ENCODE assay signal across 8 cellular contexts in genomic region chr11:61956191-61957027, GRCh38. TPM values are rescaled to one million over a fixed set of nuclear protein-coding genes. Genes with fewer than 3 reads are reported as not detected.
DNase-seq lines count a peak whose midpoint lies in the region; ATAC-seq and TF ChIP-seq lines count a peak whose summit lies in the region.

No MANE protein-coding gene starts in this region.

- TF ChIP-seq RAD21 in SK-N-SH (IDR thresholded peaks at IDR 0.05; ENCODE audit: low read length): no peak

- peaks cover 0 to 8% (median 0%) of the 10 kb centered on the region in 8 donors for H3K9me3 Mint-ChIP-seq in CD4-positive, alpha-beta memory T cell
- no peaks in the 10 kb centered on the region for H3K9me3 Mint-ChIP-seq in WTC11

- no peak overlapping the region for H3K4me3 ChIP-seq in CD4-positive, alpha-beta memory T cell (ENCODE audit: low read length in 2 of 2)
- H3K4me3 ChIP-seq in right cardiac atrium (ENCODE audit: low read length) (peak overlapping the region; percentile 31), SJCRH30 (no peak overlapping the region), SK-N-SH (ENCODE audit: low read depth in 2 of 2, low read length in 1 of 2) (no peak overlapping the region), mammary epithelial cell (replicated peaks in 1 of 3; ENCODE audit: insufficient read depth in 1 of 3, low read depth in 2 of 3, low read length in 3 of 3) (no peak overlapping the region)

- H2AFZ ChIP-seq in SK-N-SH (ENCODE audit: low read depth) (no peak overlapping the region), mammary epithelial cell (ENCODE audit: low read depth, low read length) (no peak overlapping the region)

- H3K4me2 ChIP-seq in SK-N-SH: no peak overlapping the region
- H3K4me2 ChIP-seq in mammary epithelial cell (ENCODE audit: insufficient read depth, low read depth, low read length): no peak overlapping the region

- TF ChIP-seq EP300 in SK-N-SH (IDR thresholded peaks at IDR 0.05; ENCODE audit: borderline replicate concordance in 1 of 2, low read depth in 1 of 2, low read length in 1 of 2): no peak

- peak overlapping the region in 3 of 7 donors; percentile 31 to 84 (median 35) for H3K27ac Mint-ChIP-seq in CD4-positive, alpha-beta memory T cell
- peak overlapping the region; percentile 36; the same call in 1 of the 2 replicates for H3K27ac Mint-ChIP-seq in WTC11

- no peaks in the 10 kb centered on the region for H3K9me3 ChIP-seq in CD4-positive, alpha-beta memory T cell (ENCODE audit: control insufficient read depth in 1 of 2, low read length in 2 of 2)
- no peaks in the 10 kb centered on the region for H3K9me3 ChIP-seq in right cardiac atrium (ENCODE audit: control insufficient read depth, low read length)
- no peaks in the 10 kb centered on the region for H3K9me3 ChIP-seq in SJCRH30 (replicated peaks)
- H3K9me3 ChIP-seq in SK-N-SH: no peaks in the 10 kb centered on the region
- no peaks in the 10 kb centered on the region for H3K9me3 ChIP-seq in mammary epithelial cell (replicated peaks; ENCODE audit: insufficient read depth, low read length)

- POLR2A ChIA-PET in CD4-positive, alpha-beta memory T cell (lab: Charles Lee; ENCODE audit: partially characterized antibody): no interaction called here
- POLR2A ChIA-PET in WTC11 (lab: Charles Lee): no interaction called here
- POLR2A ChIA-PET in SK-N-SH (lab: Yijun Ruan, JAX): interaction anchor here (4.1 kb wide), 1 partner anchor 11 kb away, joined by 17 read pairs; the partner anchor contains the start of gene FTH1

- peaks cover 2 to 5% of the 10 kb centered on the region in 2 donors for H3K27me3 Mint-ChIP-seq in CD4-positive, alpha-beta memory T cell
- peaks cover 26% of the 10 kb centered on the region for H3K27me3 Mint-ChIP-seq in WTC11 (ENCODE audit: low read depth)

- H3K4me3 Mint-ChIP-seq in CD4-positive, alpha-beta memory T cell: peak overlapping the region in 7 of 8 donors; percentile 6 to 65 (median 43)
- H3K4me3 Mint-ChIP-seq in WTC11: peak overlapping the region; percentile 68

- ATAC-seq in WTC11 (no peak), right cardiac atrium (no peak)

- dilution Hi-C loops in mammary epithelial cell (cut with HindIII; ENCODE audit: low sequenced_read_pairs): no loop called here

- peaks cover 6% of the 10 kb centered on the region for H3K27me3 ChIP-seq in CD4-positive, alpha-beta memory T cell (ENCODE audit: insufficient read depth, low read length)
- H3K27me3 ChIP-seq in right cardiac atrium (ENCODE audit: control insufficient read depth, insufficient read depth) (no peaks in the 10 kb centered on the region), SJCRH30 (no peaks in the 10 kb centered on the region), SK-N-SH (ENCODE audit: insufficient read depth) (no peaks in the 10 kb centered on the region), mammary epithelial cell (ENCODE audit: insufficient read depth, low read length) (no peaks in the 10 kb centered on the region)

- no peaks in the 10 kb centered on the region for H3K79me2 ChIP-seq in SK-N-SH (ENCODE audit: insufficient read depth)
- H3K79me2 ChIP-seq in mammary epithelial cell (ENCODE audit: insufficient read depth, low read length): no peaks in the 10 kb centered on the region

- no peak for TF ChIP-seq CTCF in WTC11 (IDR thresholded peaks at IDR 0.05)
- no peak for TF ChIP-seq CTCF in SK-N-SH (IDR thresholded peaks at IDR 0.05)
- TF ChIP-seq CTCF in mammary epithelial cell (conservative IDR thresholded peaks at IDR 0.05 in 1 of 2, IDR thresholded peaks at IDR 0.05 in 1 of 2; ENCODE audit: extremely low read depth in 1 of 2, insufficient read depth in 1 of 2, low read depth in 1 of 2, low read length in 2 of 2): no peak

- H3K9me2 ChIP-seq in SK-N-SH: no peaks in the 10 kb centered on the region

- H3K27ac ChIP-seq in CD4-positive, alpha-beta memory T cell (ENCODE audit: low read depth, low read length): no peak overlapping the region
- H3K27ac ChIP-seq in right cardiac atrium (ENCODE audit: low read length) (peak overlapping the region; percentile 8), SJCRH30 (no peak overlapping the region), SK-N-SH (ENCODE audit: low read depth in 2 of 2, low read length in 1 of 2) (no peak overlapping the region), mammary epithelial cell (ENCODE audit: insufficient read depth, low read depth, low read length) (no peak overlapping the region)

- peak in 1 of 5 donors; percentile 17 for DNase-seq in CD4-positive, alpha-beta memory T cell
- DNase-seq in WTC11 (ENCODE audit: low spot score): no peak
- no peak for DNase-seq in right cardiac atrium
- peak; percentile 5 for DNase-seq in retina
- DNase-seq in SJCRH30: no peak
- no peak for DNase-seq in SK-N-SH
- no peak for DNase-seq in posterior cingulate gyrus
- DNase-seq in mammary epithelial cell: no peak

- no peaks in the 10 kb centered on the region for H4K20me1 ChIP-seq in SK-N-SH (ENCODE audit: insufficient read depth)
- H4K20me1 ChIP-seq in mammary epithelial cell (ENCODE audit: insufficient read depth, low read length): no peaks in the 10 kb centered on the region

- H3K36me3 Mint-ChIP-seq in CD4-positive, alpha-beta memory T cell: no peaks in the 10 kb centered on the region
- no peaks in the 10 kb centered on the region for H3K36me3 Mint-ChIP-seq in WTC11

- H3K4me1 ChIP-seq in CD4-positive, alpha-beta memory T cell (ENCODE audit: insufficient read depth, low read length): peaks cover 10% of the 10 kb centered on the region
- H3K4me1 ChIP-seq in right cardiac atrium (ENCODE audit: control insufficient read depth, insufficient read depth, low read length) (peaks cover 5% of the 10 kb centered on the region), SJCRH30 (no peaks in the 10 kb centered on the region), SK-N-SH (ENCODE audit: control insufficient read depth in 1 of 2, insufficient read depth in 2 of 2, low read depth in 1 of 2, low read length in 1 of 2) (no peaks in the 10 kb centered on the region), mammary epithelial cell (ENCODE audit: insufficient read depth, low read length) (peaks cover 19% of the 10 kb centered on the region)

- BruUV-seq in mammary epithelial cell (replicated peaks; lab: Mats Ljungman, UMichigan): no TSS peak

- no peak overlapping the region for H3K9ac ChIP-seq in SK-N-SH
- H3K9ac ChIP-seq in mammary epithelial cell (ENCODE audit: insufficient read depth, low read length): no peak overlapping the region

- no peaks in the 10 kb centered on the region for H3F3A ChIP-seq in SK-N-SH (replicated peaks; ENCODE audit: insufficient read depth)

- intact Hi-C loops in CD4-positive, alpha-beta memory T cell (cut with micrococcal nuclease): no loop called here
- intact Hi-C loops in right cardiac atrium (cut with DNase I) (loop anchor here in 1 of 4 donors (10.0 kb wide), 1 partner anchor 98 kb away; no protein-coding TSS in a partner anchor), posterior cingulate gyrus (cut with DNase I) (no loop called here), mammary epithelial cell (cut with micrococcal nuclease) (no loop called here)

- 92% methylated on average over 21 of the region's 21 CpGs for WGBS in right cardiac atrium
- WGBS in SK-N-SH (ENCODE audit: low lambda C conversion rate): 86% methylated on average over 17 of the region's 21 CpGs
- 92% methylated on average over 19 of the region's 21 CpGs for WGBS in mammary epithelial cell (ENCODE audit: low coverage, missing lambda C conversion rate)

- CTCF ChIA-PET in CD4-positive, alpha-beta memory T cell (lab: Charles Lee; ENCODE audit: partially characterized antibody): no interaction called here
- CTCF ChIA-PET in WTC11 (lab: Charles Lee): interaction anchor here (1.9 kb wide), 1 partner anchor 125 kb away, joined by 24 read pairs; no protein-coding TSS in a partner anchor
- CTCF ChIA-PET in SK-N-SH (lab: Yijun Ruan, JAX): interaction anchor here (1.3 to 7.4 kb wide), 3 partner anchors 9 to 58 kb away, joined by 5 to 47 read pairs (median 6); no protein-coding TSS in a partner anchor
- CTCF ChIA-PET in mammary epithelial cell (lab: Charles Lee; ENCODE audit: low non-redundant PET): no interaction called here

- H3K4me1 Mint-ChIP-seq in CD4-positive, alpha-beta memory T cell: peaks cover 2 to 9% (median 6%) of the 10 kb centered on the region in 4 donors
- H3K4me1 Mint-ChIP-seq in WTC11: peaks cover 5% of the 10 kb centered on the region; the same call in 1 of the 2 replicates

- in situ Hi-C loops in mammary epithelial cell (cut with MboI; ENCODE audit: low sequenced_read_pairs in 2 of 2): no loop called here

- H3K36me3 ChIP-seq in CD4-positive, alpha-beta memory T cell (ENCODE audit: insufficient read depth, low read length): no peaks in the 10 kb centered on the region
- H3K36me3 ChIP-seq in SJCRH30: no peaks in the 10 kb centered on the region
- H3K36me3 ChIP-seq in SK-N-SH (replicated peaks in 1 of 2; ENCODE audit: control insufficient read depth in 1 of 2, insufficient read depth in 2 of 2, low read length in 1 of 2): no peaks in the 10 kb centered on the region
- no peaks in the 10 kb centered on the region for H3K36me3 ChIP-seq in mammary epithelial cell (ENCODE audit: insufficient read depth, low read length)

RNA-seq across cellular contexts. Expression of gene BEST1, which starts 6.3 kb away (rescaled TPM):
- under 1 TPM; 0.26 to 0.50 TPM for total RNA-seq in CD4-positive, alpha-beta memory T cell
- polyA plus RNA-seq in CD4-positive, alpha-beta memory T cell: 1 to 10 TPM; 1.3 TPM
- total RNA-seq in WTC11 (2021) (0.17 to 0.32 TPM (median 0.21 TPM) in 3 replicates), right cardiac atrium (1 to 10 TPM; 2.9 to 4.6 (median 3.2) TPM), mammary epithelial cell (under 1 TPM; 0.24 to 0.67 TPM)
- polyA plus RNA-seq in right cardiac atrium (4.6 TPM), SK-N-SH (2012; rRNA removed) (0.30 and 0.47 TPM in 2 replicates), mammary epithelial cell (0.14 TPM)
- 0.05 and 0.26 TPM in 2 replicates for total RNA-seq in SJCRH30 (2014; rRNA removed; shearing (Covaris generic))
- polyA plus RNA-seq in SK-N-SH (2012; cell fraction: cytosol; rRNA removed): 0.12 and 0.13 TPM in 2 replicates
- 2.0 and 2.8 TPM in 2 replicates for polyA plus RNA-seq in SK-N-SH (2012; cell fraction: nucleus; rRNA removed)
- polyA minus RNA-seq in mammary epithelial cell: 0.26 TPM

RNA-seq across cellular contexts. Expression of gene FTH1, which starts 11.0 kb away (rescaled TPM):
- total RNA-seq in CD4-positive, alpha-beta memory T cell: 100 to 1,000 TPM; 695 to 763 TPM
- polyA plus RNA-seq in CD4-positive, alpha-beta memory T cell: 1,000 to 10,000 TPM; 3,123 to 3,378 TPM
- total RNA-seq in WTC11 (2021): 1,108 to 1,272 TPM (median 1,247 TPM) in 3 replicates
- 1,000 to 10,000 TPM; 2,632 to 3,447 (median 3,097) TPM for total RNA-seq in right cardiac atrium
- polyA plus RNA-seq in right cardiac atrium: 3,090 TPM
- total RNA-seq in SJCRH30 (2014; rRNA removed; shearing (Covaris generic)): 349 and 357 TPM in 2 replicates
- polyA plus RNA-seq in SK-N-SH (2012; rRNA removed): 879 and 1,229 TPM in 2 replicates
- 2,322 and 2,767 TPM in 2 replicates for polyA plus RNA-seq in SK-N-SH (2012; cell fraction: cytosol; rRNA removed)
- polyA plus RNA-seq in SK-N-SH (2012; cell fraction: nucleus; rRNA removed): 269 and 354 TPM in 2 replicates
- total RNA-seq in mammary epithelial cell: 1,000 to 10,000 TPM; 2,122 to 4,396 TPM
- polyA plus RNA-seq in mammary epithelial cell: 3,424 TPM
- 11,932 TPM for polyA minus RNA-seq in mammary epithelial cell

RNA-seq across cellular contexts. Expression of gene RAB3IL1, which starts 39.0 kb away (rescaled TPM):
- under 1 TPM; 0.44 to 0.53 TPM for total RNA-seq in CD4-positive, alpha-beta memory T cell
- not detected for polyA plus RNA-seq in CD4-positive, alpha-beta memory T cell
- total RNA-seq in WTC11 (2021) (7.2 to 11.1 TPM (median 8.9 TPM) in 3 replicates), right cardiac atrium (10 to 100 TPM; 12.0 to 18.9 (median 14.9) TPM), mammary epithelial cell (1 to 10 TPM; 1.4 to 2.3 TPM)
- polyA plus RNA-seq in right cardiac atrium (9.7 TPM), SK-N-SH (2012; rRNA removed) (9.8 and 10.2 TPM in 2 replicates), mammary epithelial cell (1.00 TPM)
- total RNA-seq in SJCRH30 (2014; rRNA removed; shearing (Covaris generic)): 0.53 and 0.77 TPM in 2 replicates
- 4.8 and 7.2 TPM in 2 replicates for polyA plus RNA-seq in SK-N-SH (2012; cell fraction: cytosol; rRNA removed)
- polyA plus RNA-seq in SK-N-SH (2012; cell fraction: nucleus; rRNA removed): 14.6 and 16.0 TPM in 2 replicates
- polyA minus RNA-seq in mammary epithelial cell: 0.57 TPM

Comparison
In these comparisons a context has a peak if more than half of its experiments do, and no peak if none do; other contexts are left out.
1. CTCF ChIA-PET loops: an anchor here in WTC11 (1.9 kb wide) and SK-N-SH (1.3 to 7.4 kb wide); none called in CD4-positive, alpha-beta memory T cell and mammary epithelial cell.